In genomic region chr5:158840193-158840592, GRCh38 we compare ENCODE assay signal across 23 cellular contexts.
DNase-seq lines count a peak whose midpoint lies in the region; ATAC-seq and TF ChIP-seq lines count a peak whose summit lies in the region.
"Had no signal": no experiment of that assay in that cellular context is flagged by ENCODE, and none has a peak within 500 bp of the region (broad histone marks: within the 10 kb centered on the region; RNA-seq: fewer than 3 reads in every experiment).

No MANE protein-coding gene starts in this region.

- no peaks in the 10 kb centered on the region for H3K9me3 Mint-ChIP-seq in activated CD8-positive, alpha-beta T cell treated with anti-CD3 and anti-CD28 coated beads, Interleukin-2, amount 10 ng/mL, durations not matched to agents 7 days and 5 days (ENCODE audit: insufficient read depth)
- H3K9me3 Mint-ChIP-seq: activated CD4-positive, alpha-beta memory T cell treated with anti-CD3 and anti-CD28 coated beads for 36 hours; activated naive CD4-positive, alpha-beta T cell treated with anti-CD3 and anti-CD28 coated beads, Interleukin-2, amount 10 ng/mL, durations not matched to agents 7 days and 5 days; type B pancreatic cell had no signal

- CTCF ChIA-PET in activated CD8-positive, alpha-beta T cell treated with anti-CD3 and anti-CD28 coated beads, Interleukin-2, amount 10 ng/mL, durations not matched to agents 7 days and 5 days (lab: Charles Lee) = no interaction called here

- H3K36me3 ChIP-seq in subcutaneous abdominal adipose tissue (ENCODE audit: control insufficient read depth in 5 of 5, insufficient read depth in 5 of 5, low read length in 5 of 5) = peaks cover 0 to 19% (median 4%) of the 10 kb centered on the region in 5 donors
- H3K36me3 ChIP-seq: brain microvascular endothelial cell, ovary had no signal

- H3K4me3 ChIP-seq in foreskin fibroblast (ENCODE audit: low read depth in 1 of 2, low read length in 2 of 2) = no peak overlapping the region
- no peak overlapping the region for H3K4me3 ChIP-seq in subcutaneous abdominal adipose tissue (ENCODE audit: low read depth in 1 of 5, low read length in 5 of 5)
- H3K4me3 ChIP-seq: ovary, spleen had no signal

- DNase-seq in AG20443 (ENCODE audit: low spot score) = peak; percentile 62
- DNase-seq in LHCN-M2 (ENCODE audit: low read depth) = peak; percentile 58
- DNase-seq in foreskin fibroblast = peak; percentile 30 to 63
- no peak for DNase-seq in caudate nucleus (lab: John Stamatoyannopoulos, UW)
- no peak for DNase-seq in activated CD8-positive, alpha-beta T cell treated with anti-CD3 and anti-CD28 coated beads, Interleukin-2, amount 10 ng/mL, durations not matched to agents 7 days and 5 days
- no peak for DNase-seq in DMS79 treated with DMSO at 0.1 percent for 48 hours (lab: John Stamatoyannopoulos, UW)
- DNase-seq: activated CD4-positive, alpha-beta memory T cell treated with anti-CD3 and anti-CD28 coated beads for 36 hours; activated CD8-positive, alpha-beta memory T cell treated with anti-CD3 and anti-CD28 coated beads, Interleukin-2, amount 50 U/mL, for 48 hours; activated naive CD4-positive, alpha-beta T cell treated with anti-CD3 and anti-CD28 coated beads, Interleukin-2, amount 10 ng/mL, durations not matched to agents 7 days and 5 days; brain microvascular endothelial cell; effector CD8-positive, alpha-beta T cell; midbrain; MM.1S; natural killer cell; NCI-H1417; NCI-H2029 treated with DMSO at 0.1 percent for 48 hours; NCI-H226; NCI-H774; ovary; spleen; stimulated activated CD4-positive, alpha-beta T cell treated with anti-CD3 and anti-CD28 coated beads, Interleukin-2, amount 100 ng/mL, for 48 hours had no signal

- no peak overlapping the region for H3K27ac Mint-ChIP-seq in activated CD8-positive, alpha-beta T cell treated with anti-CD3 and anti-CD28 coated beads, Interleukin-2, amount 10 ng/mL, durations not matched to agents 7 days and 5 days
- H3K27ac Mint-ChIP-seq: activated CD4-positive, alpha-beta memory T cell treated with anti-CD3 and anti-CD28 coated beads for 36 hours; activated naive CD4-positive, alpha-beta T cell treated with anti-CD3 and anti-CD28 coated beads, Interleukin-2, amount 10 ng/mL, durations not matched to agents 7 days and 5 days; natural killer cell; type B pancreatic cell had no signal

- no peak overlapping the region for H3K9ac ChIP-seq in subcutaneous abdominal adipose tissue (ENCODE audit: low read length in 5 of 5)

- peaks cover 3% of the 10 kb centered on the region for H3K27me3 Mint-ChIP-seq in activated CD8-positive, alpha-beta T cell treated with anti-CD3 and anti-CD28 coated beads, Interleukin-2, amount 10 ng/mL, durations not matched to agents 7 days and 5 days (ENCODE audit: low read depth)
- H3K27me3 Mint-ChIP-seq: activated CD4-positive, alpha-beta memory T cell treated with anti-CD3 and anti-CD28 coated beads for 36 hours; activated naive CD4-positive, alpha-beta T cell treated with anti-CD3 and anti-CD28 coated beads, Interleukin-2, amount 10 ng/mL, durations not matched to agents 7 days and 5 days had no signal

- no peaks in the 10 kb centered on the region for H3K9me3 ChIP-seq in subcutaneous abdominal adipose tissue (ENCODE audit: control insufficient read depth in 5 of 5, low read length in 5 of 5)
- H3K9me3 ChIP-seq: ovary, spleen had no signal

- H3K4me1 ChIP-seq in subcutaneous abdominal adipose tissue (ENCODE audit: control insufficient read depth in 5 of 5, insufficient read depth in 5 of 5, low read length in 5 of 5) = peaks cover 3 to 52% (median 33%) of the 10 kb centered on the region in 5 donors
- H3K4me1 ChIP-seq: spleen had no signal

- H3K27ac ChIP-seq in subcutaneous abdominal adipose tissue (ENCODE audit: low read depth, low read length) (peak overlapping the region; percentile 76), caudate nucleus (ENCODE audit: low read depth, low read length) (no peak overlapping the region)
- H3K27ac ChIP-seq: brain microvascular endothelial cell, ovary, spleen had no signal

- no peaks in the 10 kb centered on the region for H3K36me3 Mint-ChIP-seq in activated CD8-positive, alpha-beta T cell treated with anti-CD3 and anti-CD28 coated beads, Interleukin-2, amount 10 ng/mL, durations not matched to agents 7 days and 5 days (ENCODE audit: low read depth)
- H3K36me3 Mint-ChIP-seq: activated CD4-positive, alpha-beta memory T cell treated with anti-CD3 and anti-CD28 coated beads for 36 hours; activated naive CD4-positive, alpha-beta T cell treated with anti-CD3 and anti-CD28 coated beads, Interleukin-2, amount 10 ng/mL, durations not matched to agents 7 days and 5 days; natural killer cell had no signal

- POLR2A ChIA-PET in activated CD8-positive, alpha-beta T cell treated with anti-CD3 and anti-CD28 coated beads, Interleukin-2, amount 10 ng/mL, durations not matched to agents 7 days and 5 days (lab: Charles Lee) = no interaction called here

- no peaks in the 10 kb centered on the region for H3K4me1 Mint-ChIP-seq in activated CD8-positive, alpha-beta T cell treated with anti-CD3 and anti-CD28 coated beads, Interleukin-2, amount 10 ng/mL, durations not matched to agents 7 days and 5 days (ENCODE audit: low read depth)
- H3K4me1 Mint-ChIP-seq: activated naive CD4-positive, alpha-beta T cell treated with anti-CD3 and anti-CD28 coated beads, Interleukin-2, amount 10 ng/mL, durations not matched to agents 7 days and 5 days; natural killer cell had no signal

- no peak overlapping the region for H3K4me3 Mint-ChIP-seq in activated CD8-positive, alpha-beta T cell treated with anti-CD3 and anti-CD28 coated beads, Interleukin-2, amount 10 ng/mL, durations not matched to agents 7 days and 5 days
- H3K4me3 Mint-ChIP-seq: activated CD4-positive, alpha-beta memory T cell treated with anti-CD3 and anti-CD28 coated beads for 36 hours; activated naive CD4-positive, alpha-beta T cell treated with anti-CD3 and anti-CD28 coated beads, Interleukin-2, amount 10 ng/mL, durations not matched to agents 7 days and 5 days; natural killer cell; type B pancreatic cell had no signal

- no peaks in the 10 kb centered on the region for H3K27me3 ChIP-seq in subcutaneous abdominal adipose tissue (ENCODE audit: control insufficient read depth in 5 of 5, insufficient read depth in 4 of 5, low read length in 5 of 5)
- H3K27me3 ChIP-seq: brain microvascular endothelial cell, ovary, spleen had no signal

- no peak for TF ChIP-seq CTCF in foreskin fibroblast (IDR thresholded peaks at IDR 0.05; ENCODE audit: low read depth, low read length)

- ATAC-seq in activated CD8-positive, alpha-beta T cell treated with anti-CD3 and anti-CD28 coated beads, Interleukin-2, amount 10 ng/mL, durations not matched to agents 7 days and 5 days = no peak
- ATAC-seq: natural killer cell had no signal

Comparison
In these comparisons a context has a peak if more than half of its experiments do, and no peak if none do; other contexts are left out.
1. DNase-seq: peak in AG20443 (single experiment), LHCN-M2 (single experiment) and foreskin fibroblast (2 of 2); none in caudate nucleus (0 of 61), activated CD8-positive, alpha-beta T cell treated with anti-CD3 and anti-CD28 coated beads, Interleukin-2, amount 10 ng/mL, durations not matched to agents 7 days and 5 days (single experiment) and DMS79 treated with DMSO at 0.1 percent for 48 hours (single experiment).